In the genomic region with DNA sequence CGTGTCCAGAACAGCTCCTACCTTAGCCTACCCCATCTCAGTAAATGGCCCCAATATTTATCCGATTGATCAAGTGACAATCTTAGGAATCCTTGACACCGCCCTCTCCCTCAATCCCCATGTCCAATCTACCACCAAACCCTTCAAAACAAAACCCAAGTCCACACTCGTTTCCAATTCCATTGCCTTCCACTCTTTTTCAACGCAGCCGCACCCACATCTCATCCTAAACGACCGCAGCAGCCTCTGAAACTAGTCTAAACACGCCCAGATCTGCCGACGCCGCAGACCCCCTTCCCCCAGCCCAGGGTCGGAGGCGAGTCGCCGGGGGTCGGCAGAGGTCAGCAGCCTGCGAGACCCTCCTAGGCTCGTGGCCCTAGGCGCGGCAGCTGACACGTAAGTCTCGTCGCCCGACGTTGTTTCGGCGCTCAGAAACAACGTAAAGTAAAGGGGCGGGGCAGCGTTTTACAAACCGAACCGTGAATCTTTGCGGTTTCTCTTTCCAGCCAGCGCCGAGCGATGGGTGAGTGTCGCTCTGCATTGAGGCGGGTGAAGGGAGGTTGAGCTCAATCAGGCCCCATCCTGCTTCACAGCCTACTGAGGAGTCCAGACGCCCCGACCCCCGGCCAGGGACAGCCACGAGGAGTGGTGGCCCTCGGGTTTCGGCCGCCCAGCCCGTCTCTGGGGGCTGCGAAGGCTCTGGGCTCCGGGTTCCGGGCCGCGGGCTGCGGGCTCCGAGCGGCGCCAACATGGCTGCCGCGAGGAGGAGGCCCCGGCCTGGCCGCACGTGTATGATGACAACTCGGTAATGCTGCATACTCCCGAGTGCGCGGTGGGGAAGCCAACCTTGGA, we compare ENCODE assay signal across 8 cellular contexts. TPM values are rescaled to one million over a fixed set of nuclear protein-coding genes. Genes with fewer than 3 reads are reported as not detected.
A peak's percentile ranks its signal among the peaks of the same experiment; 100 is the strongest.
DNase-seq lines count a peak whose midpoint lies in the region; ATAC-seq and TF ChIP-seq lines count a peak whose summit lies in the region.

A gene (plus strand): TSS at position 463 of the 852 bp plus-strand sequence. CDS start 57 bp downstream, at position 520.

- peaks cover 47 to 58% of the 10 kb centered on the region in 2 donors for H3K36me3 Mint-ChIP-seq in activated naive CD4-positive, alpha-beta T cell treated with anti-CD3 and anti-CD28 coated beads, Interleukin-2, amount 50 U/mL, for 72 hours
- no peaks in the 10 kb centered on the region for H3K36me3 Mint-ChIP-seq in glutamatergic neuron (ENCODE audit: unreplicated experiment)

- H3K4me3 ChIP-seq in osteoblast (ENCODE audit: insufficient read depth, low read length) (peak within 1 kb of the TSS; percentile 91), testis (peak within 1 kb of the TSS; percentile 63 to 86)

- H3K27me3 ChIP-seq in osteoblast (ENCODE audit: insufficient read depth, low read length) = no peaks in the 10 kb centered on the region
- H3K27me3 ChIP-seq in testis = no peaks in the 10 kb centered on the region

- peaks cover 42% of the 10 kb centered on the region for H3K36me3 ChIP-seq in osteoblast (ENCODE audit: insufficient read depth, low read length)
- no peaks in the 10 kb centered on the region for H3K36me3 ChIP-seq in testis (ENCODE audit: low read depth, missing control alignments)

- peak within 1 kb of the TSS; percentile 97 for H3K27ac ChIP-seq in osteoblast (ENCODE audit: low read depth, low read length)
- peak within 1 kb of the TSS; percentile 83 to 93 for H3K27ac ChIP-seq in testis

- TF ChIP-seq CTCF in GM10248 (IDR thresholded peaks at IDR 0.05; ENCODE audit: control extremely low read depth, extremely low read depth, low read depth, missing control alignments) (no peak), glutamatergic neuron (IDR thresholded peaks at IDR 0.05; ENCODE audit: partially characterized antibody, unreplicated experiment) (no peak), osteoblast (IDR thresholded peaks at IDR 0.05; ENCODE audit: extremely low read depth, low read depth, low read length) (no peak), testis (IDR thresholded peaks at IDR 0.05) (peak in 1 of 3 experiments; percentile 6)

- no peaks in the 10 kb centered on the region for H3K27me3 Mint-ChIP-seq in glutamatergic neuron (ENCODE audit: unreplicated experiment)

- peak; percentile 81 for TF ChIP-seq POLR2A in testis (IDR thresholded peaks at IDR 0.05)

- peaks cover 38% of the 10 kb centered on the region for H3K79me2 ChIP-seq in osteoblast (ENCODE audit: insufficient read depth, low read length)

- peak within 1 kb of the TSS; percentile 93 to 97 for H3K27ac Mint-ChIP-seq in activated naive CD4-positive, alpha-beta T cell treated with anti-CD3 and anti-CD28 coated beads, Interleukin-2, amount 50 U/mL, for 72 hours
- H3K27ac Mint-ChIP-seq in glutamatergic neuron (ENCODE audit: unreplicated experiment) = peak within 1 kb of the TSS; percentile 97

- DNase-seq in GM10248 (ENCODE audit: extremely low spot score) (peak; percentile 92), NCI-H1092 (lab: John Stamatoyannopoulos, UW) (peak; percentile 98), SKM-1 (lab: John Stamatoyannopoulos, UW; ENCODE audit: unreplicated experiment) (peak; percentile 83), glutamatergic neuron (peak; percentile 92), osteoblast (ENCODE audit: insufficient read length, low spot score, missing footprints) (peak; percentile 96), testis (peak; percentile 96)
- DNase-seq in activated naive CD4-positive, alpha-beta T cell treated with anti-CD3 and anti-CD28 coated beads, Interleukin-2, amount 50 U/mL, for 72 hours (ENCODE audit: low spot score in 2 of 2) = peak; percentile 84 to 90

- peaks cover 14% of the 10 kb centered on the region for H3K4me1 Mint-ChIP-seq in glutamatergic neuron (ENCODE audit: low read depth, unreplicated experiment)

- POLR2A ChIA-PET in GM10248 (lab: Yijun Ruan, JAX) = interaction anchor here (0.6 to 2.5 kb wide), 18 partner anchors 9 to 101 kb away, joined by 3 to 12 read pairs (median 5); a partner anchor contains a TSS

- H3K4me2 ChIP-seq in osteoblast (ENCODE audit: insufficient read depth, low read length) = peak within 1 kb of the TSS; percentile 97

- peak; percentile 76 for ATAC-seq in HG02588 (IDR thresholded peaks at IDR 0.05; ENCODE audit: unreplicated experiment)
- peak; percentile 83 to 88 for ATAC-seq in activated naive CD4-positive, alpha-beta T cell treated with anti-CD3 and anti-CD28 coated beads, Interleukin-2, amount 50 U/mL, for 72 hours

- H3K9me3 Mint-ChIP-seq in activated naive CD4-positive, alpha-beta T cell treated with anti-CD3 and anti-CD28 coated beads, Interleukin-2, amount 50 U/mL, for 72 hours = no peaks in the 10 kb centered on the region
- H3K9me3 Mint-ChIP-seq in glutamatergic neuron (ENCODE audit: unreplicated experiment) = peaks cover 2% of the 10 kb centered on the region

- H3K4me3 Mint-ChIP-seq in glutamatergic neuron (ENCODE audit: unreplicated experiment) = peak within 1 kb of the TSS; percentile 94

- H2AFZ ChIP-seq in osteoblast (ENCODE audit: low read length) = peak within 1 kb of the TSS; percentile 95

- H3K4me1 ChIP-seq in osteoblast (ENCODE audit: insufficient read depth, low read length) (peaks cover 21% of the 10 kb centered on the region), testis (peaks cover 19% of the 10 kb centered on the region)

- no peaks in the 10 kb centered on the region for H3K9me3 ChIP-seq in osteoblast (ENCODE audit: low read depth, low read length)
- no peaks in the 10 kb centered on the region for H3K9me3 ChIP-seq in testis

- H4K20me1 ChIP-seq in osteoblast (ENCODE audit: insufficient read depth, low read length) = peaks cover 35% of the 10 kb centered on the region

- intact Hi-C loops in testis (cut with DNase I; ENCODE audit: low total_unique reads) = no loop called here

- WGBS in testis, 2 donors = 0% methylated on average over 39 to 49 of the region's 65 CpGs

- CTCF ChIA-PET in GM10248 (lab: Yijun Ruan, JAX) = interaction anchor here (0.9 to 3.1 kb wide), 9 partner anchors 9 to 47 kb away, joined by 3 to 13 read pairs (median 4); a partner anchor contains a TSS

RNA-seq across cellular contexts. Expression of the gene that starts here (rescaled TPM):
- 1,000 to 10,000 TPM; 2,726 to 3,052 TPM for total RNA-seq in activated naive CD4-positive, alpha-beta T cell treated with anti-CD3 and anti-CD28 coated beads, Interleukin-2, amount 50 U/mL, for 72 hours
- 988 TPM for total RNA-seq in glutamatergic neuron (ENCODE audit: unreplicated experiment)
- 1,174 and 1,221 TPM in 2 replicates for total RNA-seq in osteoblast
- 100 to 1,000 TPM; 431 to 935 TPM for total RNA-seq in testis
- 860 TPM for polyA plus RNA-seq in testis (ENCODE audit: insufficient read depth, low read depth, low replicate concordance)

Comparison
In these comparisons a context has a peak if more than half of its experiments do, and no peak if none do; other contexts are left out.
1. Peak in every context shown above with its lines: DNase-seq, ATAC-seq, H3K4me3 ChIP-seq and H3K27ac ChIP-seq.